ENCODE assay signal across 29 cellular contexts in genomic region chr1:209670441-209671082, GRCh38. TPM values are rescaled to one million over a fixed set of nuclear protein-coding genes. Genes with fewer than 3 reads are reported as not detected.
DNase-seq lines count a peak whose midpoint lies in the region; ATAC-seq and TF ChIP-seq lines count a peak whose summit lies in the region.
"Had no signal": no experiment of that assay in that cellular context is flagged by ENCODE, and none has a peak within 500 bp of the region (broad histone marks: within the 10 kb centered on the region; RNA-seq: fewer than 3 reads in every experiment).

No MANE protein-coding gene starts in this region.

- peaks cover 34 to 48% (median 36%) of the 10 kb centered on the region in 3 donors for H3K27me3 Mint-ChIP-seq in naive B cell

- H3K27me3 ChIP-seq in mammary epithelial cell (ENCODE audit: insufficient read depth, low read length) (no peaks in the 10 kb centered on the region), smooth muscle cell (ENCODE audit: low read depth) (no peaks in the 10 kb centered on the region)
- H3K27me3 ChIP-seq: esophagus muscularis mucosa, tibial artery had no signal

- H3K4me3 ChIP-seq in HEK293 (ENCODE audit: low read depth, low read length) (no peak overlapping the region), mammary epithelial cell (replicated peaks in 1 of 3; ENCODE audit: insufficient read depth in 1 of 3, low read depth in 2 of 3, low read length in 3 of 3) (no peak overlapping the region), smooth muscle cell (no peak overlapping the region)
- H3K4me3 ChIP-seq: esophagus muscularis mucosa, tibial artery had no signal

- peaks cover 0 to 5% (median 0%) of the 10 kb centered on the region in 7 donors for H3K9me3 Mint-ChIP-seq in naive B cell
- H3K9me3 Mint-ChIP-seq: activated naive CD4-positive, alpha-beta T cell treated with anti-CD3 and anti-CD28 coated beads, Interleukin-2, amount 50 U/mL, for 24 hours; activated T-cell treated with anti-CD3 and anti-CD28 coated beads, Interleukin-2, amount 50 U/mL, for 4 hours had no signal

- WGBS in mammary epithelial cell (ENCODE audit: low coverage, missing lambda C conversion rate) = 44% methylated on average over 1 of the region's 1 CpG
- WGBS in smooth muscle cell (ENCODE audit: low lambda C conversion rate) = 83% methylated on average over 1 of the region's 1 CpG

- H3K4me3 Mint-ChIP-seq in naive B cell = no peak overlapping the region
- H3K4me3 Mint-ChIP-seq: activated naive CD4-positive, alpha-beta T cell treated with anti-CD3 and anti-CD28 coated beads, Interleukin-2, amount 50 U/mL, for 24 hours; activated T-cell treated with anti-CD3 and anti-CD28 coated beads, Interleukin-2, amount 50 U/mL, for 4 hours; natural killer cell treated with Interleukin-12 subunit alpha and Interleukin-12 subunit beta and Interleukin-15 and Interleukin-18, amount 100 ng/mL, for 72 hours; stimulated activated naive CD8-positive, alpha-beta T cell treated with anti-CD3 and anti-CD28 coated beads, Interleukin-15, Interleukin-2, amounts not matched to agents 100 ng/mL and 50 ng/mL, for 24 hours had no signal

- H2AFZ ChIP-seq in mammary epithelial cell (ENCODE audit: low read depth, low read length) (peak overlapping the region; percentile 28), smooth muscle cell (ENCODE audit: low read depth) (no peak overlapping the region)
- H2AFZ ChIP-seq: parathyroid adenoma had no signal

- H3K4me1 ChIP-seq in HEK293 (ENCODE audit: control insufficient read depth, insufficient read depth, low read length) (no peaks in the 10 kb centered on the region), mammary epithelial cell (ENCODE audit: insufficient read depth, low read length) (peaks cover 60% of the 10 kb centered on the region), smooth muscle cell (ENCODE audit: low read depth) (no peaks in the 10 kb centered on the region)
- H3K4me1 ChIP-seq: parathyroid adenoma had no signal

- peak overlapping the region in 4 of 6 donors; percentile 1 to 88 (median 34) for H3K27ac Mint-ChIP-seq in naive B cell
- H3K27ac Mint-ChIP-seq: activated naive CD4-positive, alpha-beta T cell treated with anti-CD3 and anti-CD28 coated beads, Interleukin-2, amount 50 U/mL, for 24 hours; stimulated activated naive CD8-positive, alpha-beta T cell treated with anti-CD3 and anti-CD28 coated beads, Interleukin-15, Interleukin-2, amounts not matched to agents 100 ng/mL and 50 ng/mL, for 24 hours had no signal

- dilution Hi-C loops in mammary epithelial cell (cut with HindIII; ENCODE audit: low sequenced_read_pairs) = no loop called here

- in situ Hi-C loops in mammary epithelial cell (cut with MboI; ENCODE audit: low sequenced_read_pairs in 2 of 2) = no loop called here

- H3K79me2 ChIP-seq in mammary epithelial cell (ENCODE audit: insufficient read depth, low read length) (no peaks in the 10 kb centered on the region), smooth muscle cell (ENCODE audit: low read depth) (no peaks in the 10 kb centered on the region)
- H3K79me2 ChIP-seq: parathyroid adenoma had no signal

- DNase-seq in M059J (ENCODE audit: low read depth) (peak; percentile 78), mammary epithelial cell (peak; percentile 82), naive B cell (no peak), smooth muscle cell (lab: John Stamatoyannopoulos, UW; ENCODE audit: unreplicated experiment) (no peak), glomerular visceral epithelial cell (ENCODE audit: extremely low spot score) (no peak)
- no peak for DNase-seq in stimulated activated naive CD4-positive, alpha-beta T cell treated with Interleukin-2 at 50 U/mL for 16 hours (lab: John Stamatoyannopoulos, UW)
- DNase-seq: activated T-cell treated with anti-CD3 and anti-CD28 coated beads, Interleukin-2, amount 50 U/mL, for 4 hours; DMS53; effector CD8-positive, alpha-beta T cell; GDM1; IMR-90; kidney glomerular epithelial cell; MM.1S; NCI-H146; NCI-H2171; NCI-H524 treated with DMSO at 0.1 percent for 48 hours; stimulated activated CD4-positive, alpha-beta T cell treated with anti-CD3 and anti-CD28 coated beads, Interleukin-4, amount 100 ng/mL, for 24 hours; T1000; tibial artery had no signal

- peaks cover 16 to 26% (median 23%) of the 10 kb centered on the region in 3 donors for H3K4me1 Mint-ChIP-seq in naive B cell

- no peaks in the 10 kb centered on the region for H3F3A ChIP-seq in smooth muscle cell (ENCODE audit: low read depth)

- CTCF ChIA-PET in HEK293 (lab: Yijun Ruan, JAX) (interaction anchor here (1.0 kb wide), 1 partner anchor 190 kb away, joined by 3 read pairs; no protein-coding TSS in a partner anchor), mammary epithelial cell (lab: Charles Lee; ENCODE audit: low non-redundant PET) (no interaction called here)

- H3K9ac ChIP-seq in mammary epithelial cell (ENCODE audit: insufficient read depth, low read length) (no peak overlapping the region), smooth muscle cell (ENCODE audit: low read depth) (no peak overlapping the region)
- H3K9ac ChIP-seq: parathyroid adenoma had no signal

- intact Hi-C loops in mammary epithelial cell (cut with micrococcal nuclease) = no loop called here

- ATAC-seq in naive B cell (ENCODE audit: low read depth in 2 of 2) = no peak
- ATAC-seq: activated T-cell treated with anti-CD3 and anti-CD28 coated beads, Interleukin-2, amount 50 U/mL, for 4 hours; natural killer cell treated with Interleukin-12 subunit alpha and Interleukin-12 subunit beta and Interleukin-15 and Interleukin-18, amount 100 ng/mL, for 72 hours had no signal

- no peaks in the 10 kb centered on the region for H3K36me3 ChIP-seq in HEK293 (ENCODE audit: control insufficient read depth in 2 of 2, insufficient read depth in 1 of 2, low read length in 2 of 2)
- no peaks in the 10 kb centered on the region for H3K36me3 ChIP-seq in mammary epithelial cell (ENCODE audit: insufficient read depth, low read length)
- H3K36me3 ChIP-seq in smooth muscle cell (ENCODE audit: low read depth) = no peaks in the 10 kb centered on the region
- H3K36me3 ChIP-seq: esophagus muscularis mucosa, tibial artery had no signal

- no peak for TF ChIP-seq CTCF in HEK293 (tag by site-specific recombination; IDR thresholded peaks at IDR 0.05)
- no peak for TF ChIP-seq CTCF in mammary epithelial cell (conservative IDR thresholded peaks at IDR 0.05 in 1 of 2, IDR thresholded peaks at IDR 0.05 in 1 of 2; ENCODE audit: extremely low read depth in 1 of 2, insufficient read depth in 1 of 2, low read depth in 1 of 2, low read length in 2 of 2)
- TF ChIP-seq CTCF in smooth muscle cell (IDR thresholded peaks at IDR 0.05; ENCODE audit: borderline replicate concordance, insufficient read depth, poor library complexity, severe bottlenecking) = no peak

- H3K27ac ChIP-seq in HEK293 (ENCODE audit: extremely low read depth, low read depth, low read length) (no peak overlapping the region), mammary epithelial cell (ENCODE audit: insufficient read depth, low read depth, low read length) (peak overlapping the region; percentile 45), smooth muscle cell (ENCODE audit: low read depth) (no peak overlapping the region)
- H3K27ac ChIP-seq: esophagus muscularis mucosa, HL-60, parathyroid adenoma, RWPE1, tibial artery had no signal

- no peaks in the 10 kb centered on the region for H3K36me3 Mint-ChIP-seq in naive B cell
- H3K36me3 Mint-ChIP-seq: activated naive CD4-positive, alpha-beta T cell treated with anti-CD3 and anti-CD28 coated beads, Interleukin-2, amount 50 U/mL, for 24 hours had no signal

- H3K9me3 ChIP-seq in HEK293 (ENCODE audit: control insufficient read depth, insufficient read depth, low read depth, low read length) (no peaks in the 10 kb centered on the region), mammary epithelial cell (replicated peaks; ENCODE audit: insufficient read depth, low read length) (no peaks in the 10 kb centered on the region), smooth muscle cell (replicated peaks; ENCODE audit: low read depth) (no peaks in the 10 kb centered on the region)
- H3K9me3 ChIP-seq: esophagus muscularis mucosa, tibial artery had no signal

- H3K4me2 ChIP-seq in mammary epithelial cell (ENCODE audit: insufficient read depth, low read depth, low read length) (peak overlapping the region; percentile 50), smooth muscle cell (no peak overlapping the region)

- POLR2A ChIA-PET in HEK293 (lab: Yijun Ruan, JAX) = no interaction called here

- no peaks in the 10 kb centered on the region for H4K20me1 ChIP-seq in mammary epithelial cell (ENCODE audit: insufficient read depth, low read length)
- no peaks in the 10 kb centered on the region for H4K20me1 ChIP-seq in smooth muscle cell (ENCODE audit: low read depth)

- no TSS peak for BruUV-seq in mammary epithelial cell (replicated peaks; lab: Mats Ljungman, UMichigan)

TF ChIP-seq in HEK293, 187 proteins besides CTCF, POLR2A, EP300 and RAD21:
- TF ChIP-seq ZNF366 (tag by site-specific recombination; conservative IDR thresholded peaks at IDR 0.05) (no peak), ZIC2 (tag by site-specific recombination; IDR thresholded peaks at IDR 0.05) (peak; percentile 87), ZNF10 (tag by site-specific recombination; IDR thresholded peaks at IDR 0.05) (no peak)

RNA-seq across cellular contexts. Expression of gene G0S2, which starts 4.7 kb away (rescaled TPM):
- 267 and 322 TPM in 2 replicates for total RNA-seq in M059J (2014; rRNA removed; shearing (Covaris generic))
- total RNA-seq in mammary epithelial cell = 10 to 100 TPM in 1 of 2 donors, 1 to 10 TPM in 1; 8.2 to 35.9 TPM
- polyA plus RNA-seq in mammary epithelial cell = 20.8 TPM
- not detected for polyA minus RNA-seq in mammary epithelial cell
- polyA plus RNA-seq in naive B cell (ENCODE audit: low read depth in 6 of 6) = 1 to 10 TPM in 2 of 6 donors, not detected in 4; 1.4 to 4.7 TPM
- total RNA-seq in smooth muscle cell = 2.1 and 7.6 TPM in 2 replicates
- 5.7 and 6.7 TPM in 2 replicates for polyA plus RNA-seq in smooth muscle cell

RNA-seq across cellular contexts. Expression of gene LAMB3, which starts 18.3 kb away (rescaled TPM):
- 31.5 and 62.2 TPM in 2 replicates for total RNA-seq in M059J (2014; rRNA removed; shearing (Covaris generic))
- total RNA-seq in mammary epithelial cell (1,000 to 10,000 TPM in 1 of 2 donors, 100 to 1,000 TPM in 1; 920 to 2,749 TPM), smooth muscle cell (24.0 and 29.2 TPM in 2 replicates)
- polyA plus RNA-seq in mammary epithelial cell (1,283 TPM), naive B cell (ENCODE audit: low read depth in 6 of 6) (not detected), smooth muscle cell (17.0 and 67.5 TPM in 2 replicates)
- 1,625 TPM for polyA minus RNA-seq in mammary epithelial cell

RNA-seq across cellular contexts. Expression of gene HSD11B1, which starts 34.1 kb away (rescaled TPM):
- 1.9 and 4.3 TPM in 2 replicates for total RNA-seq in M059J (2014; rRNA removed; shearing (Covaris generic))
- total RNA-seq in mammary epithelial cell = not detected
- 0.65 TPM for polyA plus RNA-seq in mammary epithelial cell
- polyA minus RNA-seq in mammary epithelial cell = not detected
- not detected for polyA plus RNA-seq in naive B cell (ENCODE audit: low read depth in 6 of 6)
- not detected in 2 replicates for total RNA-seq in smooth muscle cell
- 0.74 TPM in 1 of 2 replicates, not detected in the other for polyA plus RNA-seq in smooth muscle cell
- total RNA-seq: astrocyte, chondrocyte had no signal

Comparison
In these comparisons a context has a peak if more than half of its experiments do, and no peak if none do; other contexts are left out.
1. DNase-seq: peak in M059J (single experiment) and mammary epithelial cell (single experiment); none in naive B cell (single experiment), smooth muscle cell (single experiment), stimulated activated naive CD4-positive, alpha-beta T cell treated with Interleukin-2 at 50 U/mL for 16 hours (single experiment) and glomerular visceral epithelial cell (single experiment).
2. RNA of gene LAMB3, which starts 18.3 kb away (total RNA-seq): 920 to 2,749 TPM in mammary epithelial cell; 31.5 to 62.2 TPM in M059J and 24.0 to 29.2 TPM in smooth muscle cell; every median in the first group is over 10 times any median in the second.